In genomic region chr7:99499356-99499712, GRCh38 we compare ENCODE assay signal across 6 cellular contexts. TPM values are rescaled to one million over a fixed set of nuclear protein-coding genes. Genes with fewer than 3 reads are reported as not detected.
DNase-seq lines count a peak whose midpoint lies in the region; ATAC-seq and TF ChIP-seq lines count a peak whose summit lies in the region.

No MANE protein-coding gene starts in this region.

- TF ChIP-seq EP300 in transverse colon (IDR thresholded peaks at IDR 0.05; ENCODE audit: low read depth) = no peak

- ATAC-seq in GM21528 (IDR thresholded peaks at IDR 0.05; ENCODE audit: low FRiP score, unreplicated experiment) = peak; percentile 14
- ATAC-seq in Panc1 = no peak

- H3K9me3 ChIP-seq in Panc1 (ENCODE audit: control insufficient read depth, insufficient read depth, low read depth, low read length) (peaks cover 10% of the 10 kb centered on the region; the same call in 1 of the 2 replicates), left ventricle myocardium inferior (replicated peaks) (peaks cover 15% of the 10 kb centered on the region), transverse colon (peaks cover 5 to 6% of the 10 kb centered on the region in 2 donors)

- TF ChIP-seq CTCF in Panc1 (IDR thresholded peaks at IDR 0.05) = no peak
- TF ChIP-seq CTCF in left ventricle myocardium inferior (IDR thresholded peaks at IDR 0.05; ENCODE audit: borderline replicate concordance) = no peak
- TF ChIP-seq CTCF in transverse colon (IDR thresholded peaks at IDR 0.05) = no peak

- 0% methylated on average over 3 to 14 of the region's 14 CpGs for WGBS in transverse colon (ENCODE audit: low coverage in 1 of 2), 2 donors

- in situ Hi-C loops in Panc1 (cut with HindIII; ENCODE audit: low pct_unique_long_range_greater_than_20kb, low sequenced_read_pairs) = no loop called here
- in situ Hi-C loops in transverse colon (cut with MboI; ENCODE audit: low pct_ligation_motif_present in 1 of 4, low pct_unique_long_range_greater_than_20kb in 1 of 4, low sequenced_read_pairs in 3 of 4) = no loop called here

- no TSS peak for BruUV-seq in Panc1 (replicated peaks; lab: Mats Ljungman, UMichigan)

- peak overlapping the region; percentile 90 for H3K27ac ChIP-seq in Panc1 (ENCODE audit: low read length)
- peak overlapping the region; percentile 96 for H3K27ac ChIP-seq in left ventricle myocardium inferior (replicated peaks)
- peak overlapping the region; percentile 93 to 98 (median 96) for H3K27ac ChIP-seq in transverse colon

- CTCF ChIA-PET in Panc1 (lab: Charles Lee) = no interaction called here

- intact Hi-C loops in Panc1 (cut with micrococcal nuclease; ENCODE audit: unreplicated experiment) = no loop called here
- intact Hi-C loops in left ventricle myocardium inferior (cut with micrococcal nuclease) = no loop called here
- intact Hi-C loops in transverse colon (cut with DNase I; ENCODE audit: low total_unique reads) = no loop called here

- DNase-seq in Panc1 (ENCODE audit: low read depth, low spot score) = no peak
- no peak for DNase-seq in left ventricle myocardium inferior
- no peak for DNase-seq in transverse colon
- DNase-seq in activated CD4-positive, CD25-positive, alpha-beta regulatory T cell (lab: John Stamatoyannopoulos, UW) = no peak
- DNase-seq in activated CD8-positive, alpha-beta memory T cell treated with anti-CD3 and anti-CD28 coated beads, Interleukin-2, amount 50 U/mL, for 48 hours = no peak

- H3K4me1 ChIP-seq in Panc1 (ENCODE audit: control insufficient read depth, insufficient read depth, low read length) (peaks cover 5% of the 10 kb centered on the region), left ventricle myocardium inferior (peaks cover 47% of the 10 kb centered on the region), transverse colon (peaks cover 3 to 31% (median 26%) of the 10 kb centered on the region in 4 donors)

- H3K4me3 ChIP-seq in Panc1 (ENCODE audit: low read depth in 2 of 2, low read length in 2 of 2) (peak overlapping the region; percentile 98 to 100), left ventricle myocardium inferior (peak overlapping the region; percentile 99), transverse colon (peak overlapping the region; percentile 63 to 83 (median 65))

- POLR2A ChIA-PET in Panc1 (lab: Charles Lee) = no interaction called here

- TF ChIP-seq POLR2A in transverse colon (IDR thresholded peaks at IDR 0.05) = no peak

- H3K36me3 ChIP-seq in Panc1 (ENCODE audit: control insufficient read depth, insufficient read depth, low read length) (peaks cover 1% of the 10 kb centered on the region), left ventricle myocardium inferior (peaks cover 43% of the 10 kb centered on the region), transverse colon (peaks cover 0 to 22% (median 5%) of the 10 kb centered on the region in 4 donors)

- no peaks in the 10 kb centered on the region for H3K27me3 ChIP-seq in Panc1 (ENCODE audit: control insufficient read depth, insufficient read depth, low read length)
- H3K27me3 ChIP-seq in left ventricle myocardium inferior (ENCODE audit: low read depth) = no peaks in the 10 kb centered on the region
- no peaks in the 10 kb centered on the region for H3K27me3 ChIP-seq in transverse colon

RNA-seq across cellular contexts. Expression of gene ZNF394, which starts 0.7 kb away (rescaled TPM):
- total RNA-seq in Panc1 (2021; ENCODE audit: unreplicated experiment) (20.0 TPM), left ventricle myocardium inferior (15.6 TPM), transverse colon (10 to 100 TPM; 24.5 to 48.7 (median 38.5) TPM)
- 14.4 TPM for polyA plus RNA-seq in Panc1 (2012; ENCODE audit: insufficient read length)

RNA-seq across cellular contexts. Expression of gene ZKSCAN5, which starts 5.1 kb away (rescaled TPM):
- total RNA-seq in Panc1 (2021; ENCODE audit: unreplicated experiment) (17.5 TPM), left ventricle myocardium inferior (6.0 TPM), transverse colon (1 to 10 TPM; 4.5 to 8.7 (median 5.9) TPM)
- 13.7 TPM for polyA plus RNA-seq in Panc1 (2012; ENCODE audit: insufficient read length)

RNA-seq across cellular contexts. Expression of gene ZNF789, which starts 26.6 kb away (rescaled TPM):
- total RNA-seq in Panc1 (2021; ENCODE audit: unreplicated experiment) (15.1 TPM), left ventricle myocardium inferior (3.3 TPM), transverse colon (10 to 100 TPM; 17.2 to 30.7 (median 20.1) TPM)
- 7.2 TPM for polyA plus RNA-seq in Panc1 (2012; ENCODE audit: insufficient read length)

RNA-seq across cellular contexts. Expression of gene ATP5MF, which starts 33.4 kb away (rescaled TPM):
- total RNA-seq in Panc1 (2021; ENCODE audit: unreplicated experiment) (476 TPM), left ventricle myocardium inferior (834 TPM), transverse colon (1,000 to 10,000 TPM in 1 of 4 donors, 100 to 1,000 TPM in 2, 10 to 100 TPM in 1; 61.3 to 1,017 (median 295) TPM)
- 765 TPM for polyA plus RNA-seq in Panc1 (2012; ENCODE audit: insufficient read length)

RNA-seq across cellular contexts. Expression of gene FAM200A, which starts 52.6 kb away (rescaled TPM):
- 4.6 TPM for total RNA-seq in Panc1 (2021; ENCODE audit: unreplicated experiment)
- 3.5 TPM for polyA plus RNA-seq in Panc1 (2012; ENCODE audit: insufficient read length)
- total RNA-seq in left ventricle myocardium inferior = 6.4 TPM
- total RNA-seq in transverse colon = 1 to 10 TPM in 2 of 4 donors, under 1 TPM in 1, not detected in 1; 0.40 to 4.2 (median 4.1) TPM
